ENCODE assay signal across 14 cellular contexts in genomic region chr6:1024587-1024986, GRCh38.
DNase-seq lines count a peak whose midpoint lies in the region; ATAC-seq and TF ChIP-seq lines count a peak whose summit lies in the region.
"Had no signal": no experiment of that assay in that cellular context is flagged by ENCODE, and none has a peak within 500 bp of the region (broad histone marks: within the 10 kb centered on the region; RNA-seq: fewer than 3 reads in every experiment).

No MANE protein-coding gene starts in this region.

- DNase-seq in G401 (ENCODE audit: low spot score), result peak; percentile 1
- DNase-seq in PC-3, result peak; percentile 25
- DNase-seq in epithelial cell of esophagus (ENCODE audit: low read depth), result peak; percentile 24
- peak; percentile 84 for DNase-seq in prostate gland (ENCODE audit: low spot score)
- no peak for DNase-seq in GM20000 (ENCODE audit: low spot score)
- no peak for DNase-seq in HuH-7.5 (ENCODE audit: low spot score)
- DNase-seq in RPMI8226, result no peak
- DNase-seq: activated CD4-positive, alpha-beta T cell treated with anti-CD3 and anti-CD28 coated beads for 4 hours; activated naive CD4-positive, alpha-beta T cell treated with Interleukin-2 at 50 U/mL for 16 hours; OCI-M1; tibial artery had no signal

- H3K4me3 ChIP-seq in PC-3 (ENCODE audit: low read length), result no peak overlapping the region
- H3K4me3 ChIP-seq in epithelial cell of esophagus (ENCODE audit: low read length), result no peak overlapping the region
- H3K4me3 ChIP-seq in prostate gland, result no peak overlapping the region
- H3K4me3 ChIP-seq: tibial artery had no signal

- no TSS peak for BruUV-seq in PC-3 (replicated peaks; lab: Mats Ljungman, UMichigan)

- no peak for TF ChIP-seq CTCF in PC-3 (conservative IDR thresholded peaks at IDR 0.05; ENCODE audit: low read depth, low read length)
- TF ChIP-seq CTCF in epithelial cell of esophagus (IDR thresholded peaks at IDR 0.05; ENCODE audit: insufficient read depth, low read depth, low read length, missing control alignments), result no peak
- no peak for TF ChIP-seq CTCF in prostate gland (IDR thresholded peaks at IDR 0.05)
- no peak for TF ChIP-seq CTCF in GM20000 (IDR thresholded peaks at IDR 0.05; ENCODE audit: extremely low read depth, missing control alignments)

- WGBS in prostate gland, result 16% methylated on average over 9 of the region's 9 CpGs

- H3K9me3 ChIP-seq in PC-3 (ENCODE audit: low read length), result no peaks in the 10 kb centered on the region
- H3K9me3 ChIP-seq in prostate gland, result no peaks in the 10 kb centered on the region
- H3K9me3 ChIP-seq: tibial artery had no signal

- H3K27ac ChIP-seq in PC-3 (ENCODE audit: low read length) (no peak overlapping the region), prostate gland (peak overlapping the region in 1 of 2 donors; percentile 28)
- H3K27ac ChIP-seq: parathyroid adenoma, tibial artery had no signal

- H3K27me3 ChIP-seq in PC-3 (ENCODE audit: low read length), result peaks cover 66% of the 10 kb centered on the region
- H3K27me3 ChIP-seq in prostate gland (replicated peaks; ENCODE audit: insufficient read depth), result no peaks in the 10 kb centered on the region

- no peak overlapping the region for H3K4me2 ChIP-seq in PC-3 (ENCODE audit: low read length)

- POLR2A ChIA-PET in PC-3 (lab: Charles Lee; ENCODE audit: unreplicated experiment), result no interaction called here

- H3K9ac ChIP-seq in PC-3 (ENCODE audit: low read length), result no peak overlapping the region
- H3K9ac ChIP-seq: parathyroid adenoma had no signal

- intact Hi-C loops in PC-3 (cut with micrococcal nuclease) (no loop called here), prostate gland (cut with DNase I) (no loop called here)

- no peak for TF ChIP-seq POLR2A in prostate gland (IDR thresholded peaks at IDR 0.05)

- ATAC-seq in PC-3, result no peak
- ATAC-seq in GM19397 (IDR thresholded peaks at IDR 0.05; ENCODE audit: unreplicated experiment), result no peak
- ATAC-seq: left lobe of liver had no signal

- no peaks in the 10 kb centered on the region for H3K9me2 ChIP-seq in PC-3 (replicated peaks; ENCODE audit: low read length)

- no peaks in the 10 kb centered on the region for H3F3A ChIP-seq in PC-3 (ENCODE audit: low read length, unreplicated experiment)

- no peaks in the 10 kb centered on the region for H3K36me3 ChIP-seq in PC-3 (ENCODE audit: low read depth, low read length)
- no peaks in the 10 kb centered on the region for H3K36me3 ChIP-seq in prostate gland
- H3K36me3 ChIP-seq: tibial artery had no signal

- H4K20me1 ChIP-seq in PC-3 (ENCODE audit: low read length), result no peaks in the 10 kb centered on the region

- no peaks in the 10 kb centered on the region for H3K4me1 ChIP-seq in PC-3 (ENCODE audit: insufficient read depth, low read length)
- no peaks in the 10 kb centered on the region for H3K4me1 ChIP-seq in prostate gland (replicated peaks)
- H3K4me1 ChIP-seq: parathyroid adenoma, tibial artery had no signal

- H3K79me2 ChIP-seq in PC-3 (ENCODE audit: low read length), result no peaks in the 10 kb centered on the region
- H3K79me2 ChIP-seq: parathyroid adenoma had no signal

- CTCF ChIA-PET in PC-3 (lab: Charles Lee), result no interaction called here

- no peak overlapping the region for H2AFZ ChIP-seq in PC-3 (ENCODE audit: low read length)
- H2AFZ ChIP-seq: parathyroid adenoma had no signal

- in situ Hi-C loops in G401 (cut with HindIII; ENCODE audit: low sequenced_read_pairs), result no loop called here

Comparison
In these comparisons a context has a peak if more than half of its experiments do, and no peak if none do; other contexts are left out.
1. DNase-seq: peak in G401 (single experiment), PC-3 (single experiment), epithelial cell of esophagus (single experiment) and prostate gland (single experiment); none in GM20000 (single experiment), HuH-7.5 (single experiment) and RPMI8226 (single experiment).